17 cellular contexts compared by ENCODE assay signal in the genomic region with DNA sequence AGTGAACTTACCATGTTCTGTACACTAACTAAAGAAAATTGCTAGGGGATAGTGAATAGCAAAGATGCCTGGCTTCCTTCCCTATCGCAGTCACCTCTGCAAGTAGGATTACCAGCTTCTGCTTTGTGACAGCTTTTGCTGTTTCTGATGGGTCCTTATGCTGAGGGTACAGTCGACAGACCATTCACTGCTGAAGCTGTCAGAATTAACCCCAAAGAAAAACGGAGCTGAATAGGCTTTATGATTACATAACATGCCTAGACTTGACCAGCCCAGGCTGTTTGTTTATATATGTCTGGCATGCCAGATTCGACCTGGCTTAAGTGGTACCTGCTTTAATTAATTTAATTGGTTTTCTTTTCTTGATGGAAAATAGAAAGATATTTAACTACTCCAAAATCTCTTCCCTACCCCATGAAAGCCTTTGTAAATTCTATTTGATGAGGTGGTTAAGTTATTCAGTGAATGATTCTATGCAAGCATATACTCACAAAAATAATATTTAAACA. TPM values are rescaled to one million over a fixed set of nuclear protein-coding genes. Genes with fewer than 3 reads are reported as not detected.
A peak's percentile ranks its signal among the peaks of the same experiment; 100 is the strongest.
DNase-seq lines count a peak whose midpoint lies in the region; ATAC-seq and TF ChIP-seq lines count a peak whose summit lies in the region.
"Had no signal": no experiment of that assay in that cellular context is flagged by ENCODE, and none has a peak within 500 bp of the region (broad histone marks: within the 10 kb centered on the region; RNA-seq: fewer than 3 reads in every experiment).

No MANE protein-coding gene starts in this region.

- no peak for TF ChIP-seq CTCF in GM23338 (conservative IDR thresholded peaks at IDR 0.05; ENCODE audit: low read depth in 2 of 2)
- TF ChIP-seq CTCF in SK-N-SH (IDR thresholded peaks at IDR 0.05) = no peak
- TF ChIP-seq CTCF in glutamatergic neuron (IDR thresholded peaks at IDR 0.05; ENCODE audit: partially characterized antibody, unreplicated experiment) = no peak
- no peak for TF ChIP-seq CTCF in chondrocyte (IDR thresholded peaks at IDR 0.05)

- H3K9ac ChIP-seq in SK-N-SH = no peak overlapping the region
- H3K9ac ChIP-seq: GM23248 had no signal

- peaks cover 6% of the 10 kb centered on the region; the same call in 2 of the 3 replicates for H3K4me1 Mint-ChIP-seq in GM23338
- peaks cover 10% of the 10 kb centered on the region for H3K4me1 Mint-ChIP-seq in glutamatergic neuron (ENCODE audit: low read depth, unreplicated experiment)
- H3K4me1 Mint-ChIP-seq in chondrocyte (ENCODE audit: low read depth) = peaks cover 7% of the 10 kb centered on the region
- H3K4me1 Mint-ChIP-seq: CD4-positive, alpha-beta memory T cell had no signal

- H3F3A ChIP-seq in GM23338 (replicated peaks; ENCODE audit: low read depth) = no peaks in the 10 kb centered on the region
- H3F3A ChIP-seq in SK-N-SH (replicated peaks; ENCODE audit: insufficient read depth) = no peaks in the 10 kb centered on the region

- H3K4me2 ChIP-seq in GM23338 (no peak overlapping the region), SK-N-SH (peak overlapping the region; percentile 69)

- H3K27me3 Mint-ChIP-seq in GM23338 (ENCODE audit: insufficient read depth, low read depth, poor library complexity) (peaks cover 6% of the 10 kb centered on the region), glutamatergic neuron (ENCODE audit: unreplicated experiment) (peaks cover 4% of the 10 kb centered on the region), chondrocyte (ENCODE audit: low read depth) (peaks cover 2% of the 10 kb centered on the region)

- POLR2A ChIA-PET in SK-N-SH (lab: Yijun Ruan, JAX) = no interaction called here

- no peaks in the 10 kb centered on the region for H3K36me3 ChIP-seq in GM23338 (ENCODE audit: insufficient read depth)
- H3K36me3 ChIP-seq in SK-N-SH (replicated peaks in 1 of 2; ENCODE audit: control insufficient read depth in 1 of 2, insufficient read depth in 2 of 2, low read length in 1 of 2) = no peaks in the 10 kb centered on the region
- no peaks in the 10 kb centered on the region for H3K36me3 ChIP-seq in muscle layer of duodenum (ENCODE audit: control insufficient read depth in 1 of 2, insufficient read depth in 2 of 2, low read length in 2 of 2)

- CTCF ChIA-PET in SK-N-SH (lab: Yijun Ruan, JAX) = interaction anchor here (0.7 to 2.4 kb wide), 6 partner anchors 144 to 392 kb away, joined by 3 to 12 read pairs (median 4); no protein-coding TSS in a partner anchor

- H3K9me3 Mint-ChIP-seq in GM23338 = peaks cover 3% of the 10 kb centered on the region; the same call in 2 of the 3 replicates
- H3K9me3 Mint-ChIP-seq in glutamatergic neuron (ENCODE audit: unreplicated experiment) = no peaks in the 10 kb centered on the region
- H3K9me3 Mint-ChIP-seq in chondrocyte (ENCODE audit: low read depth) = no peaks in the 10 kb centered on the region
- H3K9me3 Mint-ChIP-seq: CD4-positive, alpha-beta memory T cell had no signal

- H3K36me3 Mint-ChIP-seq in GM23338 (ENCODE audit: low read depth) (no peaks in the 10 kb centered on the region), glutamatergic neuron (ENCODE audit: unreplicated experiment) (no peaks in the 10 kb centered on the region), chondrocyte (ENCODE audit: low read depth) (no peaks in the 10 kb centered on the region)
- H3K36me3 Mint-ChIP-seq: CD4-positive, alpha-beta memory T cell had no signal

- H3K27ac ChIP-seq in GM23338 (ENCODE audit: low read depth) = no peak overlapping the region
- peak overlapping the region in 1 of 2 experiments; percentile 81; a peak in 3 of 4 replicates for H3K27ac ChIP-seq in SK-N-SH (ENCODE audit: low read depth in 2 of 2, low read length in 1 of 2)
- H3K27ac ChIP-seq in muscle layer of duodenum (ENCODE audit: low read length) = peak overlapping the region; percentile 47
- H3K27ac ChIP-seq: GM23248, skin epidermis had no signal

- H3K4me3 ChIP-seq in GM23338 (no peak overlapping the region), SK-N-SH (ENCODE audit: low read depth in 2 of 2, low read length in 1 of 2) (peak overlapping the region; percentile 4 to 31; a peak in 1 of 4 replicates), muscle layer of duodenum (ENCODE audit: low read depth in 1 of 2, low read length in 2 of 2) (no peak overlapping the region)
- H3K4me3 ChIP-seq: GM23248, skin epidermis had no signal

- H4K20me1 ChIP-seq in GM23338 (replicated peaks; ENCODE audit: insufficient read depth) (no peaks in the 10 kb centered on the region), SK-N-SH (ENCODE audit: insufficient read depth) (no peaks in the 10 kb centered on the region)

- no peak for TF ChIP-seq EP300 in SK-N-SH (IDR thresholded peaks at IDR 0.05; ENCODE audit: borderline replicate concordance in 1 of 2, low read depth in 1 of 2, low read length in 1 of 2)

- DNase-seq in GM23338 (ENCODE audit: low spot score) = no peak
- DNase-seq in NCI-H146 treated with DMSO at 0.1 percent for 48 hours (lab: John Stamatoyannopoulos, UW; ENCODE audit: unreplicated experiment) = peak; percentile 86
- DNase-seq in SK-N-SH = no peak
- DNase-seq in occipital lobe (lab: John Stamatoyannopoulos, UW) = no peak
- no peak for DNase-seq in glutamatergic neuron
- no peak for DNase-seq in chondrocyte (ENCODE audit: low spot score)
- DNase-seq: activated gamma-delta T cell treated with Interleukin-2 at 50 U/mL for 16 hours; CD4-positive, alpha-beta memory T cell; effector CD4-positive, alpha-beta T cell; NCI-H446 treated with DMSO at 0.1 percent for 48 hours; RPMI8226 had no signal

- no peaks in the 10 kb centered on the region for H3K9me3 ChIP-seq in SK-N-SH
- H3K9me3 ChIP-seq in muscle layer of duodenum (ENCODE audit: control insufficient read depth in 1 of 2, low read length in 2 of 2) = no peaks in the 10 kb centered on the region

- no peaks in the 10 kb centered on the region for H3K27me3 ChIP-seq in GM23338 (ENCODE audit: insufficient read depth)
- no peaks in the 10 kb centered on the region for H3K27me3 ChIP-seq in SK-N-SH (ENCODE audit: insufficient read depth)
- no peaks in the 10 kb centered on the region for H3K27me3 ChIP-seq in muscle layer of duodenum (ENCODE audit: low read depth, low read length)

- H3K79me2 ChIP-seq in GM23338 (replicated peaks; ENCODE audit: insufficient read depth) (no peaks in the 10 kb centered on the region), SK-N-SH (ENCODE audit: insufficient read depth) (no peaks in the 10 kb centered on the region)

- H3K9me2 ChIP-seq in GM23338 (ENCODE audit: insufficient read depth) = no peaks in the 10 kb centered on the region
- no peaks in the 10 kb centered on the region for H3K9me2 ChIP-seq in SK-N-SH

- ATAC-seq in GM23338 (no peak), HG03442 (IDR thresholded peaks at IDR 0.05; ENCODE audit: unreplicated experiment) (no peak)

- H2AFZ ChIP-seq in GM23338 (peak overlapping the region; percentile 93; the same call in 1 of the 2 replicates), SK-N-SH (ENCODE audit: low read depth) (peak overlapping the region; percentile 67; the same call in 1 of the 2 replicates)
- H2AFZ ChIP-seq: GM23248 had no signal

- TF ChIP-seq RAD21 in SK-N-SH (IDR thresholded peaks at IDR 0.05; ENCODE audit: low read length) = no peak

- no peak overlapping the region for H3K27ac Mint-ChIP-seq in GM23338
- H3K27ac Mint-ChIP-seq in glutamatergic neuron (ENCODE audit: unreplicated experiment) = no peak overlapping the region
- H3K27ac Mint-ChIP-seq in chondrocyte (ENCODE audit: unreplicated experiment) = no peak overlapping the region

- WGBS in SK-N-SH (ENCODE audit: low lambda C conversion rate) = 22% methylated on average over 4 of the region's 4 CpGs

- H3K4me3 Mint-ChIP-seq in GM23338 = no peak overlapping the region
- H3K4me3 Mint-ChIP-seq in glutamatergic neuron (ENCODE audit: unreplicated experiment) = no peak overlapping the region
- no peak overlapping the region for H3K4me3 Mint-ChIP-seq in chondrocyte (ENCODE audit: unreplicated experiment)
- H3K4me3 Mint-ChIP-seq: CD4-positive, alpha-beta memory T cell had no signal

- H3K4me1 ChIP-seq in GM23338 (ENCODE audit: insufficient read depth) (no peaks in the 10 kb centered on the region), SK-N-SH (ENCODE audit: control insufficient read depth in 1 of 2, insufficient read depth in 2 of 2, low read depth in 1 of 2, low read length in 1 of 2) (peaks cover 8 to 16% of the 10 kb centered on the region in 2 experiments; a peak in 3 of 4 replicates), muscle layer of duodenum (ENCODE audit: control insufficient read depth in 1 of 2, insufficient read depth in 2 of 2, low read length in 2 of 2) (peaks cover 4 to 13% of the 10 kb centered on the region in 2 donors)

RNA-seq across cellular contexts. Expression of a gene that starts 21.7 kb away (rescaled TPM):
- 43.6 and 47.4 TPM in 2 replicates for total RNA-seq in GM23338 (2014; rRNA removed; shearing (Covaris generic))
- polyA plus RNA-seq in GM23338 (2016; fragmentation: Nextera tagmentation; extraction: Ambion mirVana) (33.4 and 42.7 TPM in 2 replicates), SK-N-SH (2012; rRNA removed) (20.9 and 27.4 TPM in 2 replicates)
- 38.1 and 58.8 TPM in 2 replicates for polyA plus RNA-seq in SK-N-SH (2012; cell fraction: cytosol; rRNA removed)
- polyA plus RNA-seq in SK-N-SH (2012; cell fraction: nucleus; rRNA removed) = 6.0 and 10.8 TPM in 2 replicates
- total RNA-seq in occipital lobe (61.3 TPM), glutamatergic neuron (ENCODE audit: unreplicated experiment) (65.5 TPM), chondrocyte (38.0 to 44.4 TPM (median 41.1 TPM) in 3 replicates)

RNA-seq across cellular contexts. Expression of a gene that starts 32.1 kb away (rescaled TPM):
- total RNA-seq in GM23338 (2014; rRNA removed; shearing (Covaris generic)) = 8.5 and 12.9 TPM in 2 replicates
- 211 and 233 TPM in 2 replicates for polyA plus RNA-seq in GM23338 (2016; fragmentation: Nextera tagmentation; extraction: Ambion mirVana)
- polyA plus RNA-seq in SK-N-SH (2012; rRNA removed) = 48.0 and 60.8 TPM in 2 replicates
- polyA plus RNA-seq in SK-N-SH (2012; cell fraction: cytosol; rRNA removed) = 80.3 and 119 TPM in 2 replicates
- polyA plus RNA-seq in SK-N-SH (2012; cell fraction: nucleus; rRNA removed) = 15.0 and 17.5 TPM in 2 replicates
- 28.7 TPM for total RNA-seq in occipital lobe
- 53.5 TPM for total RNA-seq in glutamatergic neuron (ENCODE audit: unreplicated experiment)
- total RNA-seq in chondrocyte = 67.5 to 76.2 TPM (median 67.7 TPM) in 3 replicates

RNA-seq across cellular contexts. Expression of a gene that starts 45.0 kb away (rescaled TPM):
- not detected in 2 replicates for total RNA-seq in GM23338 (2014; rRNA removed; shearing (Covaris generic))
- not detected in 2 replicates for polyA plus RNA-seq in GM23338 (2016; fragmentation: Nextera tagmentation; extraction: Ambion mirVana)
- polyA plus RNA-seq in SK-N-SH (2012; rRNA removed) = 0.02 TPM in 1 of 2 replicates, not detected in the other
- polyA plus RNA-seq in SK-N-SH (2012; cell fraction: cytosol; rRNA removed) = not detected in 2 replicates
- 0.01 TPM in 1 of 2 replicates, not detected in the other for polyA plus RNA-seq in SK-N-SH (2012; cell fraction: nucleus; rRNA removed)
- total RNA-seq in occipital lobe = 0.47 TPM
- not detected for total RNA-seq in glutamatergic neuron (ENCODE audit: unreplicated experiment)
- 0.15 TPM in 1 of 3 replicates, not detected in the others for total RNA-seq in chondrocyte
- total RNA-seq: CD4-positive, alpha-beta memory T cell; GM23248; LHCN-M2 had no signal
- polyA plus RNA-seq: CD4-positive, alpha-beta memory T cell; neural cell had no signal

RNA-seq across cellular contexts. Expression of a gene that starts 57.2 kb away (rescaled TPM):
- 41.4 and 47.7 TPM in 2 replicates for total RNA-seq in GM23338 (2014; rRNA removed; shearing (Covaris generic))
- 0.58 and 0.63 TPM in 2 replicates for polyA plus RNA-seq in GM23338 (2016; fragmentation: Nextera tagmentation; extraction: Ambion mirVana)
- 0.03 and 0.05 TPM in 2 replicates for polyA plus RNA-seq in SK-N-SH (2012; rRNA removed)
- 0.03 and 0.09 TPM in 2 replicates for polyA plus RNA-seq in SK-N-SH (2012; cell fraction: cytosol; rRNA removed)
- polyA plus RNA-seq in SK-N-SH (2012; cell fraction: nucleus; rRNA removed) = not detected in 2 replicates
- total RNA-seq in occipital lobe = 12.2 TPM
- total RNA-seq in glutamatergic neuron (ENCODE audit: unreplicated experiment) = 13.1 TPM
- total RNA-seq in chondrocyte = 19.5 to 101 TPM (median 99.4 TPM) in 3 replicates

Comparison
In these comparisons a context has a peak if more than half of its experiments do, and no peak if none do; other contexts are left out.
1. H3K4me3 ChIP-seq: peak in SK-N-SH (2 of 2); none in GM23338 (single experiment) and muscle layer of duodenum (0 of 2).